Comparison of ENCODE assay signal across 9 cellular contexts in genomic region chr11:117815262-117815803, GRCh38. TPM values are rescaled to one million over a fixed set of nuclear protein-coding genes. Genes with fewer than 3 reads are reported as not detected.
DNase-seq lines count a peak whose midpoint lies in the region; ATAC-seq, FAIRE-seq and TF ChIP-seq lines count a peak whose summit lies in the region.
"Had no signal": no experiment of that assay in that cellular context is flagged by ENCODE, and none has a peak within 500 bp of the region (broad histone marks: within the 10 kb centered on the region; RNA-seq: fewer than 3 reads in every experiment).

No MANE protein-coding gene starts in this region.

- TF ChIP-seq CTCF in activated B cell treated with CpG ODN at 0.5 μM for 24 hours (IDR thresholded peaks at IDR 0.05) = no peak

- CTCF ChIA-PET in activated B cell treated with CpG ODN at 0.5 μM for 24 hours (lab: Charles Lee) = interaction anchor here (0.8 to 11.0 kb wide), 13 partner anchors 10 to 977 kb away, joined by 3 to 265 read pairs (median 6); partner anchors contain the start of genes IL10RA and PCSK7

- DNase-seq in AML-193 (lab: John Stamatoyannopoulos, UW) = peak; percentile 90 to 91
- peak; percentile 69 for DNase-seq in activated B cell treated with CpG ODN at 0.5 μM for 24 hours
- peak; percentile 46 for DNase-seq in effector CD8-positive, alpha-beta T cell (lab: John Stamatoyannopoulos, UW)
- peak; percentile 35 for DNase-seq in small intestine
- DNase-seq in NCI-H1105 (lab: John Stamatoyannopoulos, UW) = no peak
- no peak for DNase-seq in RKO (ENCODE audit: low spot score)

- no peaks in the 10 kb centered on the region for H3K36me3 ChIP-seq in small intestine (ENCODE audit: control insufficient read depth in 2 of 2, insufficient read depth in 2 of 2, low read length in 2 of 2)

- peak overlapping the region; percentile 97 for H3K27ac Mint-ChIP-seq in activated B cell treated with CpG ODN at 0.5 μM for 24 hours

- no peaks in the 10 kb centered on the region for H3K27me3 Mint-ChIP-seq in activated B cell treated with CpG ODN at 0.5 μM for 24 hours

- H3K9me3 ChIP-seq in small intestine (ENCODE audit: control insufficient read depth, low read depth) = no peaks in the 10 kb centered on the region

- peak overlapping the region in 1 of 2 donors; percentile 86 for H3K27ac ChIP-seq in small intestine (ENCODE audit: low read depth in 1 of 2, low read length in 1 of 2)

- peaks cover 74% of the 10 kb centered on the region for H3K4me1 Mint-ChIP-seq in activated B cell treated with CpG ODN at 0.5 μM for 24 hours

- FAIRE-seq in small intestine (lab: Jason Lieb, UNC) = no peak

- H3K4me3 ChIP-seq in small intestine (ENCODE audit: low read depth in 1 of 2, low read length in 2 of 2) = no peak overlapping the region

- intact Hi-C loops in activated B cell treated with CpG ODN at 0.5 μM for 24 hours (cut with micrococcal nuclease) = loop anchor here (1.0 to 5.0 kb wide), 9 partner anchors 13 to 1566 kb away; partner anchors contain the start of genes CEP164, IL10RA, KMT2A and PCSK7

- H3K9me3 Mint-ChIP-seq in activated B cell treated with CpG ODN at 0.5 μM for 24 hours = no peaks in the 10 kb centered on the region

- no peaks in the 10 kb centered on the region for H3K27me3 ChIP-seq in small intestine (ENCODE audit: control insufficient read depth in 2 of 2, insufficient read depth in 2 of 2, low read length in 2 of 2)

- peak; percentile 59 for ATAC-seq in GM19372 (IDR thresholded peaks at IDR 0.05; ENCODE audit: low read depth, unreplicated experiment)
- ATAC-seq in HG03460 (IDR thresholded peaks at IDR 0.05; ENCODE audit: unreplicated experiment) = peak; percentile 61
- ATAC-seq in activated B cell treated with CpG ODN at 0.5 μM for 24 hours (ENCODE audit: low read depth) = peak; percentile 73

- H3K4me3 Mint-ChIP-seq in activated B cell treated with CpG ODN at 0.5 μM for 24 hours = peak overlapping the region; percentile 79

- WGBS in small intestine, 3 donors = 22 to 45% (median 37%) methylated on average over 7 of the region's 7 CpGs

- no peaks in the 10 kb centered on the region for H3K36me3 Mint-ChIP-seq in activated B cell treated with CpG ODN at 0.5 μM for 24 hours (ENCODE audit: low read depth)

- POLR2A ChIA-PET in activated B cell treated with CpG ODN at 0.5 μM for 24 hours (lab: Charles Lee) = interaction anchor here (0.8 to 6.6 kb wide), 29 partner anchors 9 to 1252 kb away, joined by 3 to 132 read pairs (median 5); partner anchors contain the start of genes FXYD2, IL10RA, PCSK7 and RNF214

- peaks cover 2 to 6% of the 10 kb centered on the region in 2 donors for H3K4me1 ChIP-seq in small intestine (ENCODE audit: control insufficient read depth in 2 of 2, insufficient read depth in 1 of 2, low read depth in 1 of 2, low read length in 1 of 2)

RNA-seq across cellular contexts. Expression of gene FXYD2, which starts 9.2 kb away (rescaled TPM):
- total RNA-seq in activated B cell treated with CpG ODN at 0.5 μM for 24 hours = 40.4 and 44.6 TPM in 2 replicates
- 1 to 10 TPM in 2 of 3 donors, not detected in 1; 2.2 to 3.2 TPM for polyA plus RNA-seq in small intestine
- polyA plus RNA-seq: BJ had no signal

RNA-seq across cellular contexts. Expression of gene DSCAML1, which starts 18.3 kb away (rescaled TPM):
- 1.5 and 3.6 TPM in 2 replicates for total RNA-seq in activated B cell treated with CpG ODN at 0.5 μM for 24 hours
- polyA plus RNA-seq in small intestine = under 1 TPM in 2 of 3 donors, not detected in 1; under 0.01 to 0.22 TPM
- polyA plus RNA-seq: BJ had no signal

Comparison
In these comparisons a context has a peak if more than half of its experiments do, and no peak if none do; other contexts are left out.
1. DNase-seq: peak in AML-193 (2 of 2), activated B cell treated with CpG ODN at 0.5 μM for 24 hours (single experiment), effector CD8-positive, alpha-beta T cell (single experiment) and small intestine (single experiment); none in NCI-H1105 (single experiment) and RKO (single experiment).
2. Peak in every context shown above with its lines, with median percentiles within 50 percentile points of each other: ATAC-seq.